In genomic region chr5:171387255-171387969, GRCh38 we compare ENCODE assay signal across 1 cellular context.
TF ChIP-seq lines count a peak whose summit lies in the region.

NPM1 (plus strand) TSS chr5:171387849; CDS start chr5:171387949, 100 bp downstream.

TF ChIP-seq in HepG2, 621 proteins besides CTCF, POLR2A, EP300 and RAD21 (continued from another document and continues in another):
- TF ChIP-seq AHDC1 (CRISPR knock-in tag; IDR thresholded peaks at IDR 0.05; ENCODE audit: borderline replicate concordance) (0 out of 2 replicates have a peak, but pooled peaks have one; percentile 17), ZNF512 (CRISPR knock-in tag; IDR thresholded peaks at IDR 0.05) (no peak), SALL2 (CRISPR knock-in tag; IDR thresholded peaks at IDR 0.05) (0 out of 2 replicates have a peak, but pooled peaks have one; percentile 21), TBL1XR1 (IDR thresholded peaks at IDR 0.05; ENCODE audit: borderline replicate concordance, low read length, partially characterized antibody) (peak; percentile 18), ZFP1 (CRISPR knock-in tag; IDR thresholded peaks at IDR 0.05) (no peak; the same call in 1 of the 2 replicates), ZNF720 (CRISPR knock-in tag; IDR thresholded peaks at IDR 0.05) (no peak), RAD51 (IDR thresholded peaks at IDR 0.05; ENCODE audit: borderline replicate concordance) (no peak), KLF6 (CRISPR knock-in tag; IDR thresholded peaks at IDR 0.05) (peak; percentile 92; the same call in 1 of the 2 replicates), SPEN (CRISPR knock-in tag; IDR thresholded peaks at IDR 0.05; ENCODE audit: low read depth) (peak; percentile 83), IKZF4 (CRISPR knock-in tag; IDR thresholded peaks at IDR 0.05; ENCODE audit: borderline replicate concordance, low read depth, not compliant biosample characterization) (peak; percentile 71), KAT2B (IDR thresholded peaks at IDR 0.05; ENCODE audit: borderline replicate concordance, low read depth, low read length) (no peak), KLF13 (CRISPR knock-in tag; IDR thresholded peaks at IDR 0.05) (peak; percentile 31; the same call in 1 of the 2 replicates), ZHX1 (CRISPR knock-in tag; IDR thresholded peaks at IDR 0.05; ENCODE audit: low read depth) (peak; percentile 91), SRF (IDR thresholded peaks at IDR 0.05; ENCODE audit: low read depth, low read length) (no peak), MLX (CRISPR knock-in tag; IDR thresholded peaks at IDR 0.05) (no peak), MAFG (CRISPR knock-in tag; IDR thresholded peaks at IDR 0.05) (no peak), STAT5B (CRISPR knock-in tag; IDR thresholded peaks at IDR 0.05) (peak; percentile 84; the same call in 1 of the 2 replicates), RORA (CRISPR knock-in tag; IDR thresholded peaks at IDR 0.05) (no peak), ZNF841 (CRISPR knock-in tag; IDR thresholded peaks at IDR 0.05; ENCODE audit: borderline replicate concordance) (0 out of 2 replicates have a peak, but pooled peaks have one; percentile 3), RXRB (CRISPR knock-in tag; IDR thresholded peaks at IDR 0.05; ENCODE audit: borderline replicate concordance) (peak; percentile 62), SMAD3 (CRISPR knock-in tag; IDR thresholded peaks at IDR 0.05) (no peak), PHF5A (CRISPR knock-in tag; IDR thresholded peaks at IDR 0.05; ENCODE audit: low read depth, unreplicated experiment) (no peak), SATB2 (CRISPR knock-in tag; IDR thresholded peaks at IDR 0.05) (no peak; the same call in 1 of the 2 replicates), THAP7 (CRISPR knock-in tag; IDR thresholded peaks at IDR 0.05) (no peak), SMC3 (IDR thresholded peaks at IDR 0.05; ENCODE audit: low read length) (no peak), CBX1 (IDR thresholded peaks at IDR 0.05; ENCODE audit: low read depth) (peak; percentile 40), ZNF747 (CRISPR knock-in tag; IDR thresholded peaks at IDR 0.05; ENCODE audit: borderline replicate concordance) (peak; percentile 93), POLR2G (IDR thresholded peaks at IDR 0.05; ENCODE audit: low read depth, low read length) (peak; percentile 97), TBX3 (IDR thresholded peaks at IDR 0.05; ENCODE audit: borderline replicate concordance) (no peak), ZNF251 (CRISPR knock-in tag; IDR thresholded peaks at IDR 0.05) (no peak), ZEB1 (IDR thresholded peaks at IDR 0.05; ENCODE audit: insufficient replicate concordance, low read depth) (no peak), FOXA1 (IDR thresholded peaks at IDR 0.05) (no peak), FOXA1 (CRISPR knock-in tag; IDR thresholded peaks at IDR 0.05) (no peak; the same call in 1 of the 2 replicates), SALL1 (CRISPR knock-in tag; IDR thresholded peaks at IDR 0.05) (peak; percentile 75), KLF9 (CRISPR knock-in tag; IDR thresholded peaks at IDR 0.05; ENCODE audit: low read depth) (peak; percentile 65; the same call in 1 of the 2 replicates), HMGXB4 (CRISPR knock-in tag; IDR thresholded peaks at IDR 0.05; ENCODE audit: borderline replicate concordance in 1 of 2, low read depth in 1 of 2) (peak; percentile 57 to 69; a peak in 3 of 4 replicates), HNRNPH1 (optimal IDR thresholded peaks at IDR 0.05; ENCODE audit: low read depth, low read length) (no peak), POLR2AphosphoS2 (IDR thresholded peaks at IDR 0.05; ENCODE audit: low read depth, low read length) (peak; percentile 91; the same call in 1 of the 2 replicates), MED13 (CRISPR knock-in tag; IDR thresholded peaks at IDR 0.05) (no peak), ETS1 (CRISPR knock-in tag; IDR thresholded peaks at IDR 0.05) (no peak; the same call in 1 of the 2 replicates), PAWR (CRISPR knock-in tag; IDR thresholded peaks at IDR 0.05; ENCODE audit: borderline replicate concordance) (no peak), ZNF317 (CRISPR knock-in tag; IDR thresholded peaks at IDR 0.05) (no peak), DR1 (CRISPR knock-in tag; IDR thresholded peaks at IDR 0.05) (peak; percentile 99), NFAT5 (CRISPR knock-in tag; IDR thresholded peaks at IDR 0.05) (no peak), ATF7 (IDR thresholded peaks at IDR 0.05) (no peak), ATF7 (CRISPR knock-in tag; IDR thresholded peaks at IDR 0.05) (no peak), MED1 (CRISPR knock-in tag; IDR thresholded peaks at IDR 0.05) (peak; percentile 68), ZNF20 (CRISPR knock-in tag; IDR thresholded peaks at IDR 0.05) (no peak)
